In genomic region chr1:155688318-155689121, GRCh38 we compare ENCODE assay signal across 8 cellular contexts.
DNase-seq lines count a peak whose midpoint lies in the region; ATAC-seq and TF ChIP-seq lines count a peak whose summit lies in the region.

Gene DAP3, plus strand, starts transcription at chr1:155689091. Its CDS starts 20,689 bp downstream, at chr1:155709780.
Gene YY1AP1, minus strand, starts transcription at chr1:155688774. Its CDS starts 8,338 bp downstream, at chr1:155680436.

- TF ChIP-seq CTCF in AG09309 (IDR thresholded peaks at IDR 0.05; ENCODE audit: control insufficient read depth, insufficient read depth, low read depth, low read length, missing control alignments) (no peak), cardiac fibroblast (IDR thresholded peaks at IDR 0.05; ENCODE audit: low read depth, low read length) (no peak)

- H3K4me3 ChIP-seq in AG09309 (ENCODE audit: control insufficient read depth, low read depth, low read length) (peak within 1 kb of the TSS; percentile 88), cardiac fibroblast (replicated peaks in 1 of 2; ENCODE audit: low read depth in 2 of 2, low read length in 2 of 2) (peak within 1 kb of the TSS; percentile 96)

- DNase-seq in AG09309 (ENCODE audit: low read depth) (peak; percentile 45), NCI-H446 (lab: John Stamatoyannopoulos, UW) (peak; percentile 88 to 90), cardiac fibroblast (ENCODE audit: low read depth in 2 of 2) (peak; percentile 91 to 92), inferior parietal cortex (ENCODE audit: extremely low spot score) (peak; percentile 93), smooth muscle cell of the brain vasculature (ENCODE audit: low read depth, low spot score) (peak; percentile 69)
- peak; percentile 76 to 87 (median 84) for DNase-seq in activated CD4-positive, CD25-positive, alpha-beta regulatory T cell (lab: John Stamatoyannopoulos, UW)

- ATAC-seq in GM19023 (IDR thresholded peaks at IDR 0.05; ENCODE audit: unreplicated experiment) (peak; percentile 79), HG03196 (IDR thresholded peaks at IDR 0.05; ENCODE audit: unreplicated experiment) (peak; percentile 87)

Comparison
In these comparisons a context has a peak if more than half of its experiments do, and no peak if none do; other contexts are left out.
1. Peak in every context shown above with its lines: DNase-seq, ATAC-seq and H3K4me3 ChIP-seq.